ENCODE assay signal across 7 cellular contexts in genomic region chr14:56724013-56724412, GRCh38.
"Had no signal": no experiment of that assay in that cellular context is flagged by ENCODE, and none has a peak within 500 bp of the region (broad histone marks: within the 10 kb centered on the region; RNA-seq: fewer than 3 reads in every experiment).

No MANE protein-coding gene starts in this region.

- H3K27ac ChIP-seq: GM23248 had no signal

- H2AFZ ChIP-seq: GM23248 had no signal

- H3K4me3 ChIP-seq: GM23248, K562 had no signal

- DNase-seq: GM23248, GOT3, H7, HCEC 1CT, IMR-90, KG1 had no signal

- ATAC-seq: K562 had no signal

- H3K9ac ChIP-seq: GM23248 had no signal
